In genomic region chr19:18322759-18323460, GRCh38 we compare ENCODE assay signal across 8 cellular contexts. TPM values are rescaled to one million over a fixed set of nuclear protein-coding genes. Genes with fewer than 3 reads are reported as not detected.
DNase-seq lines count a peak whose midpoint lies in the region; ATAC-seq and TF ChIP-seq lines count a peak whose summit lies in the region.

TSS of gene LSM4 (minus strand) at chr19:18323076. CDS start at chr19:18323020, 56 bp downstream.

- H3K27ac Mint-ChIP-seq in CD14-positive monocyte, result peak within 1 kb of the TSS; percentile 90 to 96 (median 94)
- H3K27ac Mint-ChIP-seq in activated CD4-positive, alpha-beta T cell treated with anti-CD3 and anti-CD28 coated beads, Interleukin-2, amount 10 ng/mL, durations not matched to agents 7 days and 5 days, result peak within 1 kb of the TSS; percentile 97

- H3K4me1 Mint-ChIP-seq in CD14-positive monocyte, result peaks cover 56% of the 10 kb centered on the region
- H3K4me1 Mint-ChIP-seq in activated CD4-positive, alpha-beta T cell treated with anti-CD3 and anti-CD28 coated beads, Interleukin-2, amount 10 ng/mL, durations not matched to agents 7 days and 5 days, result peaks cover 56% of the 10 kb centered on the region

- ATAC-seq in GM19351 (IDR thresholded peaks at IDR 0.05; ENCODE audit: unreplicated experiment) (peak; percentile 91), HG03521 (IDR thresholded peaks at IDR 0.05; ENCODE audit: unreplicated experiment) (peak; percentile 95)

- CTCF ChIA-PET in activated CD4-positive, alpha-beta T cell treated with anti-CD3 and anti-CD28 coated beads, Interleukin-2, amount 10 ng/mL, durations not matched to agents 7 days and 5 days (lab: Charles Lee), result interaction anchor here (0.6 to 13.8 kb wide), 10 partner anchors 9 to 581 kb away, joined by 3 to 229 read pairs (median 5); partner anchors contain the start of genes JUND and SSBP4

- H3K27me3 Mint-ChIP-seq in CD14-positive monocyte (ENCODE audit: low read depth in 3 of 3), result no peaks in the 10 kb centered on the region
- no peaks in the 10 kb centered on the region for H3K27me3 Mint-ChIP-seq in activated CD4-positive, alpha-beta T cell treated with anti-CD3 and anti-CD28 coated beads, Interleukin-2, amount 10 ng/mL, durations not matched to agents 7 days and 5 days

- DNase-seq in CD14-positive monocyte (ENCODE audit: low spot score) (peak; percentile 98), NCI-H69 (lab: John Stamatoyannopoulos, UW) (peak; percentile 100), cortex of kidney (lab: John Stamatoyannopoulos, UW) (peak; percentile 93), left kidney (ENCODE audit: low read depth, low spot score) (peak; percentile 99)
- DNase-seq in activated CD4-positive, alpha-beta T cell treated with anti-CD3 and anti-CD28 coated beads, Interleukin-2, amount 10 ng/mL, durations not matched to agents 7 days and 5 days, result peak; percentile 100
- peak; percentile 99 to 100 for DNase-seq in stimulated activated CD4-positive, alpha-beta T cell treated with anti-CD3 and anti-CD28 coated beads, Interleukin-2, amount 100 ng/mL, for 24 hours

- intact Hi-C loops in CD14-positive monocyte (cut with micrococcal nuclease), result loop anchor here (1.0 to 5.0 kb wide), 3 partner anchors 44 to 131 kb away; partner anchors contain the start of gene MPV17L2 (in 1 of the 2)

- POLR2A ChIA-PET in activated CD4-positive, alpha-beta T cell treated with anti-CD3 and anti-CD28 coated beads, Interleukin-2, amount 10 ng/mL, durations not matched to agents 7 days and 5 days (lab: Charles Lee), result interaction anchor here (0.7 to 3.4 kb wide), 3 partner anchors 18 to 511 kb away, joined by 3 to 85 read pairs (median 9); partner anchors contain the start of gene JUND

- no peaks in the 10 kb centered on the region for H3K9me3 Mint-ChIP-seq in CD14-positive monocyte
- H3K9me3 Mint-ChIP-seq in activated CD4-positive, alpha-beta T cell treated with anti-CD3 and anti-CD28 coated beads, Interleukin-2, amount 10 ng/mL, durations not matched to agents 7 days and 5 days, result no peaks in the 10 kb centered on the region

- peak within 1 kb of the TSS; percentile 78 to 91 for H3K4me3 Mint-ChIP-seq in CD14-positive monocyte
- H3K4me3 Mint-ChIP-seq in activated CD4-positive, alpha-beta T cell treated with anti-CD3 and anti-CD28 coated beads, Interleukin-2, amount 10 ng/mL, durations not matched to agents 7 days and 5 days, result peak within 1 kb of the TSS; percentile 93

- no peak for TF ChIP-seq CTCF in CD14-positive monocyte (IDR thresholded peaks at IDR 0.05)

- peaks cover 0 to 4% of the 10 kb centered on the region in 2 donors for H3K36me3 Mint-ChIP-seq in CD14-positive monocyte
- peaks cover 38% of the 10 kb centered on the region for H3K36me3 Mint-ChIP-seq in activated CD4-positive, alpha-beta T cell treated with anti-CD3 and anti-CD28 coated beads, Interleukin-2, amount 10 ng/mL, durations not matched to agents 7 days and 5 days (ENCODE audit: low read depth)

RNA-seq across cellular contexts. Expression of gene LSM4, which starts in this region (rescaled TPM):
- polyA plus RNA-seq in CD14-positive monocyte, result 100 to 1,000 TPM in 1 of 2 donors, 10 to 100 TPM in 1; 97.0 to 143 TPM
- 100 to 1,000 TPM; 156 to 181 TPM for total RNA-seq in activated CD4-positive, alpha-beta T cell treated with anti-CD3 and anti-CD28 coated beads, Interleukin-2, amount 10 ng/mL, durations not matched to agents 7 days and 5 days

Comparison
In these comparisons a context has a peak if more than half of its experiments do, and no peak if none do; other contexts are left out.
1. Peak in every context shown above with its lines: DNase-seq and ATAC-seq.